In genomic region chr12:6167327-6168280, GRCh38 we compare ENCODE assay signal across 8 cellular contexts. TPM values are rescaled to one million over a fixed set of nuclear protein-coding genes. Genes with fewer than 3 reads are reported as not detected.
DNase-seq lines count a peak whose midpoint lies in the region; ATAC-seq, FAIRE-seq and TF ChIP-seq lines count a peak whose summit lies in the region.

No MANE protein-coding gene starts in this region.

- peak; percentile 71 for ATAC-seq in GM18505 (IDR thresholded peaks at IDR 0.05; ENCODE audit: unreplicated experiment)
- peak; percentile 81 for ATAC-seq in HG02852 (IDR thresholded peaks at IDR 0.05; ENCODE audit: unreplicated experiment)
- ATAC-seq in right cardiac atrium = peak; percentile 76 to 87

- peaks cover 44% of the 10 kb centered on the region for H3K4me1 Mint-ChIP-seq in activated naive CD4-positive, alpha-beta T cell treated with anti-CD3 and anti-CD28 coated beads, Interleukin-2, amount 50 U/mL, for 24 hours

- H3K9me3 ChIP-seq in right cardiac atrium (ENCODE audit: control insufficient read depth, low read length) = no peaks in the 10 kb centered on the region

- H3K4me1 ChIP-seq in right cardiac atrium (ENCODE audit: control insufficient read depth, insufficient read depth, low read length) = peaks cover 11% of the 10 kb centered on the region

- no peaks in the 10 kb centered on the region for H3K27me3 ChIP-seq in right cardiac atrium (ENCODE audit: control insufficient read depth, insufficient read depth)

- peak overlapping the region; percentile 91 for H3K27ac Mint-ChIP-seq in activated naive CD4-positive, alpha-beta T cell treated with anti-CD3 and anti-CD28 coated beads, Interleukin-2, amount 50 U/mL, for 24 hours

- DNase-seq in RCC 7860 (ENCODE audit: low spot score) (peak; percentile 86), right cardiac atrium (peak; percentile 65 to 74 (median 71)), NCI-H1417 treated with DMSO at 0.1 percent for 48 hours (lab: John Stamatoyannopoulos, UW) (no peak), iPS-NIHi7 (ENCODE audit: extremely low spot score) (no peak)
- peak; percentile 26 to 46 for DNase-seq in stimulated activated CD4-positive, alpha-beta T cell treated with anti-CD3 and anti-CD28 coated beads, Interleukin-1b, Interleukin-23, amount 100 ng/mL, for 4 hours (ENCODE audit: low read depth in 2 of 2)

- FAIRE-seq in RCC 7860 (lab: Jason Lieb, UNC) = peak; percentile 69

- 30% methylated on average over 17 of the region's 17 CpGs for WGBS in right cardiac atrium

- no peak overlapping the region for H3K4me3 ChIP-seq in right cardiac atrium (ENCODE audit: low read length)

- peak overlapping the region; percentile 54 for H3K27ac ChIP-seq in right cardiac atrium (ENCODE audit: low read length)

- intact Hi-C loops in right cardiac atrium (cut with DNase I) = no loop called here

- no peaks in the 10 kb centered on the region for H3K9me3 Mint-ChIP-seq in activated naive CD4-positive, alpha-beta T cell treated with anti-CD3 and anti-CD28 coated beads, Interleukin-2, amount 50 U/mL, for 24 hours

- H3K36me3 Mint-ChIP-seq in activated naive CD4-positive, alpha-beta T cell treated with anti-CD3 and anti-CD28 coated beads, Interleukin-2, amount 50 U/mL, for 24 hours = no peaks in the 10 kb centered on the region

- TF ChIP-seq POLR2A in GM18505 (IDR thresholded peaks at IDR 0.05; ENCODE audit: borderline replicate concordance, extremely low read depth, insufficient read depth, insufficient read length) = peak; percentile 34

- H3K27me3 Mint-ChIP-seq in activated naive CD4-positive, alpha-beta T cell treated with anti-CD3 and anti-CD28 coated beads, Interleukin-2, amount 50 U/mL, for 24 hours = no peaks in the 10 kb centered on the region

- H3K4me3 Mint-ChIP-seq in activated naive CD4-positive, alpha-beta T cell treated with anti-CD3 and anti-CD28 coated beads, Interleukin-2, amount 50 U/mL, for 24 hours = peak overlapping the region; percentile 37

RNA-seq across cellular contexts. Expression of gene CD9, which starts 32.6 kb away (rescaled TPM):
- total RNA-seq in right cardiac atrium = 100 to 1,000 TPM; 117 to 248 (median 134) TPM
- polyA plus RNA-seq in right cardiac atrium = 212 TPM

RNA-seq across cellular contexts. Expression of gene VWF, which starts 43.1 kb away (rescaled TPM):
- 100 to 1,000 TPM; 144 to 388 (median 269) TPM for total RNA-seq in right cardiac atrium
- polyA plus RNA-seq in right cardiac atrium = 181 TPM

Comparison
In these comparisons a context has a peak if more than half of its experiments do, and no peak if none do; other contexts are left out.
1. DNase-seq: peak in RCC 7860 (single experiment), right cardiac atrium (3 of 3) and stimulated activated CD4-positive, alpha-beta T cell treated with anti-CD3 and anti-CD28 coated beads, Interleukin-1b, Interleukin-23, amount 100 ng/mL, for 4 hours (2 of 2); none in NCI-H1417 treated with DMSO at 0.1 percent for 48 hours (single experiment) and iPS-NIHi7 (single experiment).
2. Peak in every context shown above with its lines, with median percentiles within 50 percentile points of each other: ATAC-seq.